In the genomic region with DNA sequence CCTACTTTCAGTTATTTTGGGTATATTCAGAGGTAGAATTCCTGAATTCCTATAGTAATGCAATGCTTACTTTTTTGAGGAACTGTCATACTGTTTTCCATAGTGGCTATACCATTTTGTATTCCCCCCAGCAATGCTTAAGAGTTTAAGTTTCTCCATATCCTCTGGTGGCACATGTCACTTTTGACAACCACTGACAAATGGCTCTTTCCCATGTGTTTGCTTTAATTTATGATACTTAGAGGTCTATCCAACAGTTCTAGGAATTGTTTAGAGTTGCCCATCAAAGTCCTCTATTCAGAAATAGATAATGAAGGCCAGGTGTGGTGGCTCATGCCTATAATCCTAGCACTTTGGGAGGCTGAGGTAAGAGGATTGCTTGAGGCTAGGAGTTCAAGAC, we compare ENCODE assay signal across 28 cellular contexts.
"Had no signal": no experiment of that assay in that cellular context is flagged by ENCODE, and none has a peak within 500 bp of the region (broad histone marks: within the 10 kb centered on the region; RNA-seq: fewer than 3 reads in every experiment).

No MANE protein-coding gene starts in this region.

- DNase-seq: colonic mucosa; cortex of kidney; dermis blood vessel endothelial cell; dorsolateral prefrontal cortex; effector CD4-positive, alpha-beta T cell; effector CD8-positive, alpha-beta T cell; effector memory CD4-positive, alpha-beta T cell; effector memory CD8-positive, alpha-beta T cell; endodermal cell; erythroblast; esophagus squamous epithelium; foreskin fibroblast; foreskin keratinocyte; foreskin melanocyte; gastrocnemius medialis; glutamatergic neuron; head of caudate nucleus; heart left ventricle; heart right ventricle had no signal

- H3K27me3 ChIP-seq: colonic mucosa, dorsolateral prefrontal cortex, esophagus muscularis mucosa, esophagus squamous epithelium, foreskin keratinocyte, gastrocnemius medialis, gastroesophageal sphincter, heart left ventricle had no signal

- H3K4me1 ChIP-seq: colonic mucosa, esophagus muscularis mucosa, esophagus squamous epithelium, foreskin keratinocyte, gastrocnemius medialis, gastroesophageal sphincter, heart left ventricle, heart right ventricle had no signal

- H3K27ac ChIP-seq: colonic mucosa, coronary artery, dorsolateral prefrontal cortex, epithelial cell of prostate, esophagus muscularis mucosa, esophagus squamous epithelium, foreskin keratinocyte, gastrocnemius medialis, gastroesophageal sphincter, heart left ventricle, heart right ventricle had no signal

- H3K36me3 ChIP-seq: colonic mucosa, esophagus muscularis mucosa, esophagus squamous epithelium, gastrocnemius medialis, gastroesophageal sphincter, heart left ventricle, heart right ventricle had no signal

- H3K9me3 ChIP-seq: colonic mucosa, esophagus muscularis mucosa, gastrocnemius medialis had no signal

- H3K4me3 ChIP-seq: colonic mucosa, coronary artery, dorsolateral prefrontal cortex, esophagus muscularis mucosa, esophagus squamous epithelium, gastrocnemius medialis, gastroesophageal sphincter, heart left ventricle, heart right ventricle had no signal

- ATAC-seq: effector memory CD8-positive, alpha-beta T cell; esophagus mucosa; foreskin keratinocyte; gastrocnemius medialis; gastroesophageal sphincter; heart left ventricle; heart right ventricle had no signal

- FAIRE-seq: colon, endometrium, endothelial cell of umbilical vein, frontal cortex had no signal
